In the genomic region with DNA sequence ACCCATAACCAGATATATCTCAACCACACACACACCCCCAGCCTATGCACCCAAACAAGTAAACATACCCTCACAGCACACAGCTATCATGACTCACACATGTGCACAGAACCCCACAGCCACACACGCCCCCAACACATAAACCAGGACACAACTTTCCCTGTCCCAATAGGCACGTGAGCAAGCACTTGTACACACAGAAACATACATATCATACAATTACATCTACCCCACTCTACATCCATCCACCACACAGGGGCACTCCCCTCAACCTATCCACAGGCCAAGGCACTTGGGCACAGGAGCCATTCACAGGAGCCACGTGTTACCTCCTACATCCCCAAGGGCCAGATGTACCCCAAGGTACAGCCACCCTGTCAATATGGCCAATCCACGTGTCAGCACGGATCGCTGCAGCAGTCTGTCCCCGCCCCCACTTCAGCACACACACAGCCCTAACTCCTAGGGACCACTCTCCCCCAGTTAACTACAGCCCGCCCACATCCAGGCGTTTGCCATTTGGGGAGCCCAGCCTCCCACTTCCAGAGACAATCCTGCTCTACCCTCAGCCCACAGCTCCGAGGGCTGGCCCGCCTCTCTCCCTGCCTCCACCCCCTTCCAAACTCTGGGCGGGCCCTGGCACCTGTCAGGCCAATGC, we compare ENCODE assay signal across 8 cellular contexts.
DNase-seq lines count a peak whose midpoint lies in the region; ATAC-seq, FAIRE-seq and TF ChIP-seq lines count a peak whose summit lies in the region.

No MANE protein-coding gene starts in this region.

- H3K9me3 Mint-ChIP-seq in CD4-positive, alpha-beta memory T cell: no peaks in the 10 kb centered on the region

- H3K9me3 ChIP-seq in CD4-positive, alpha-beta memory T cell (ENCODE audit: control insufficient read depth in 1 of 2, low read length in 2 of 2): no peaks in the 10 kb centered on the region
- no peaks in the 10 kb centered on the region for H3K9me3 ChIP-seq in tibial nerve

- H3K36me3 Mint-ChIP-seq in CD4-positive, alpha-beta memory T cell: no peaks in the 10 kb centered on the region

- H3K27me3 Mint-ChIP-seq in CD4-positive, alpha-beta memory T cell: no peaks in the 10 kb centered on the region

- ATAC-seq in GM19397 (IDR thresholded peaks at IDR 0.05; ENCODE audit: unreplicated experiment): peak; percentile 27
- ATAC-seq in HG03175 (IDR thresholded peaks at IDR 0.05; ENCODE audit: unreplicated experiment): peak; percentile 36
- ATAC-seq in left lobe of liver: no peak

- H3K4me3 ChIP-seq in CD4-positive, alpha-beta memory T cell (ENCODE audit: low read length in 2 of 2): no peak overlapping the region
- H3K4me3 ChIP-seq in bronchial epithelial cell (ENCODE audit: low read depth, low read length): no peak overlapping the region
- H3K4me3 ChIP-seq in tibial nerve: peak overlapping the region; percentile 37 to 61 (median 50)

- TF ChIP-seq CTCF in bronchial epithelial cell (IDR thresholded peaks at IDR 0.05; ENCODE audit: insufficient read depth, low read length, severe bottlenecking) (no peak), tibial nerve (IDR thresholded peaks at IDR 0.05) (no peak)

- CTCF ChIA-PET in CD4-positive, alpha-beta memory T cell (lab: Charles Lee; ENCODE audit: partially characterized antibody): interaction anchor here (7.3 kb wide), 1 partner anchor 88 kb away, joined by 103 read pairs; no protein-coding TSS in a partner anchor

- H3K27me3 ChIP-seq in CD4-positive, alpha-beta memory T cell (ENCODE audit: insufficient read depth, low read length): no peaks in the 10 kb centered on the region
- H3K27me3 ChIP-seq in bronchial epithelial cell (ENCODE audit: control insufficient read depth, insufficient read depth, low read length) (no peaks in the 10 kb centered on the region), tibial nerve (no peaks in the 10 kb centered on the region)

- peak in 1 of 5 donors; percentile 63 for DNase-seq in CD4-positive, alpha-beta memory T cell
- DNase-seq in bronchial epithelial cell (ENCODE audit: low read depth) (peak; percentile 37), tibial nerve (ENCODE audit: low spot score in 2 of 2) (no peak), pons (ENCODE audit: low spot score) (no peak), left lobe of liver (ENCODE audit: low spot score) (no peak), NCI-H2196 treated with DMSO at 0.1 percent for 48 hours (lab: John Stamatoyannopoulos, UW; ENCODE audit: unreplicated experiment) (no peak)

- TF ChIP-seq POLR2A in tibial nerve (IDR thresholded peaks at IDR 0.05): no peak

- POLR2A ChIA-PET in CD4-positive, alpha-beta memory T cell (lab: Charles Lee; ENCODE audit: partially characterized antibody): interaction anchor here (1.2 kb wide), 1 partner anchor 13 kb away, joined by 4 read pairs; no protein-coding TSS in a partner anchor

- no peaks in the 10 kb centered on the region for H3K36me3 ChIP-seq in CD4-positive, alpha-beta memory T cell (ENCODE audit: insufficient read depth, low read length)
- peaks cover 4% of the 10 kb centered on the region for H3K36me3 ChIP-seq in bronchial epithelial cell (ENCODE audit: control insufficient read depth, insufficient read depth, low read length)
- H3K36me3 ChIP-seq in tibial nerve: no peaks in the 10 kb centered on the region

- H3K27ac Mint-ChIP-seq in CD4-positive, alpha-beta memory T cell: peak overlapping the region; percentile 17 to 88 (median 63)

- no peak for FAIRE-seq in bronchial epithelial cell (lab: Jason Lieb, UNC)

- peak overlapping the region; percentile 14 to 76 (median 63) for H3K4me3 Mint-ChIP-seq in CD4-positive, alpha-beta memory T cell

- H3K4me1 ChIP-seq in CD4-positive, alpha-beta memory T cell (ENCODE audit: insufficient read depth, low read length): peaks cover 48% of the 10 kb centered on the region
- H3K4me1 ChIP-seq in tibial nerve: peaks cover 4 to 89% (median 46%) of the 10 kb centered on the region in 4 donors

- H3K27ac ChIP-seq in CD4-positive, alpha-beta memory T cell (ENCODE audit: low read depth, low read length): no peak overlapping the region
- peak overlapping the region; percentile 62 to 97 (median 78) for H3K27ac ChIP-seq in tibial nerve

- TF ChIP-seq EP300 in tibial nerve (IDR thresholded peaks at IDR 0.05): no peak

- intact Hi-C loops in CD4-positive, alpha-beta memory T cell (cut with micrococcal nuclease): loop anchor here (1.0 kb wide), 1 partner anchor 14 kb away; no protein-coding TSS in a partner anchor

- peaks cover 20 to 42% (median 29%) of the 10 kb centered on the region in 4 donors for H3K4me1 Mint-ChIP-seq in CD4-positive, alpha-beta memory T cell

- 32 to 38% methylated on average over 9 to 12 of the region's 12 CpGs for WGBS in tibial nerve, 2 donors

Comparison
In these comparisons a context has a peak if more than half of its experiments do, and no peak if none do; other contexts are left out.
1. H3K4me3 ChIP-seq: peak in tibial nerve (4 of 4); none in CD4-positive, alpha-beta memory T cell (0 of 2) and bronchial epithelial cell (single experiment).